Comparison of ENCODE assay signal across 21 cellular contexts in the genomic region with DNA sequence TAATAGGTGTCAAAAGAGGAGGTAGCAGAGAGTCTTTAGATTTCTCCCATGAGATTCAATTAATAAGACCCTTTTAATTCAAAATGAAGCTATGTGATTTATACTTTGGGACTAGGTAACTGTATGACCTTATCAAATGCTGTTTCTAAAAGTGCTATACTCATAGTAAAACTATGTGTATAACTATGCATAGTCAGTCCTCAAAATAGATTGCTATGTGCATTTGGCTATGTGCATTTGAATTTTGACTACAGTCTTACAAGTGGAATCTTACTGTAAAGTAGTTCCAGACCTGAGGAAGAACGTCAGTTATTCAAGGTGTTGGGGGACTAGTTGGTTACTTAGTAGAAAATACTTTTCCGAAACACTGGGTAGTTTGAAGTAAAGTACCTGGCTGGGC. TPM values are rescaled to one million over a fixed set of nuclear protein-coding genes. Genes with fewer than 3 reads are reported as not detected.
DNase-seq lines count a peak whose midpoint lies in the region; ATAC-seq and TF ChIP-seq lines count a peak whose summit lies in the region.
"Had no signal": no experiment of that assay in that cellular context is flagged by ENCODE, and none has a peak within 500 bp of the region (broad histone marks: within the 10 kb centered on the region; RNA-seq: fewer than 3 reads in every experiment).

No MANE protein-coding gene starts in this region.

- DNase-seq in activated CD4-positive, alpha-beta memory T cell treated with anti-CD3 and anti-CD28 coated beads for 36 hours: no peak
- no peak for DNase-seq in activated CD4-positive, alpha-beta memory T cell treated with anti-CD3 and anti-CD28 coated beads, Interleukin-2, amount 10 ng/mL, durations not matched to agents 7 days and 5 days
- DNase-seq in CD4-positive, alpha-beta memory T cell: no peak
- DNase-seq in activated naive CD8-positive, alpha-beta T cell treated with anti-CD3 and anti-CD28 coated beads for 36 hours: no peak
- DNase-seq in natural killer cell (no peak), OCI-LY7 (ENCODE audit: low spot score) (no peak), LoVo (ENCODE audit: low spot score) (no peak)
- DNase-seq: 8988T, Caco-2, GF-D8, NCI-H1105 treated with DMSO at 0.1 percent for 48 hours, NCI-H1694, NCI-H2081 treated with DMSO at 0.1 percent for 48 hours, PC-3, SIG-M5 had no signal

- no peak overlapping the region for H3K4me3 ChIP-seq in CD4-positive, alpha-beta memory T cell (ENCODE audit: low read length in 2 of 2)
- H3K4me3 ChIP-seq in OCI-LY7 (ENCODE audit: low read depth, low read length, poor library complexity, severe bottlenecking): no peak overlapping the region
- H3K4me3 ChIP-seq: GM23338, K562 had no signal

- peaks cover 20% of the 10 kb centered on the region for H3K9me3 Mint-ChIP-seq in activated CD4-positive, alpha-beta memory T cell treated with anti-CD3 and anti-CD28 coated beads for 36 hours
- H3K9me3 Mint-ChIP-seq in activated CD4-positive, alpha-beta memory T cell treated with anti-CD3 and anti-CD28 coated beads, Interleukin-2, amount 10 ng/mL, durations not matched to agents 7 days and 5 days: peaks cover 22% of the 10 kb centered on the region
- H3K9me3 Mint-ChIP-seq in CD4-positive, alpha-beta memory T cell: peaks cover 0 to 14% (median 10%) of the 10 kb centered on the region in 8 donors
- peaks cover 25% of the 10 kb centered on the region for H3K9me3 Mint-ChIP-seq in activated naive CD8-positive, alpha-beta T cell treated with anti-CD3 and anti-CD28 coated beads for 36 hours
- H3K9me3 Mint-ChIP-seq in natural killer cell: peaks cover 0 to 5% of the 10 kb centered on the region in 2 donors

- H4K20me1 ChIP-seq in OCI-LY7 (ENCODE audit: insufficient read depth, low read length): no peaks in the 10 kb centered on the region; the same call in 1 of the 2 replicates

- H3K4me1 Mint-ChIP-seq in activated CD4-positive, alpha-beta memory T cell treated with anti-CD3 and anti-CD28 coated beads for 36 hours (ENCODE audit: low read depth): peaks cover 72% of the 10 kb centered on the region
- H3K4me1 Mint-ChIP-seq in activated CD4-positive, alpha-beta memory T cell treated with anti-CD3 and anti-CD28 coated beads, Interleukin-2, amount 10 ng/mL, durations not matched to agents 7 days and 5 days: peaks cover 44% of the 10 kb centered on the region
- peaks cover 37 to 66% (median 55%) of the 10 kb centered on the region in 4 donors for H3K4me1 Mint-ChIP-seq in CD4-positive, alpha-beta memory T cell
- peaks cover 42% of the 10 kb centered on the region for H3K4me1 Mint-ChIP-seq in activated naive CD8-positive, alpha-beta T cell treated with anti-CD3 and anti-CD28 coated beads for 36 hours
- peaks cover 49 to 61% of the 10 kb centered on the region in 2 donors for H3K4me1 Mint-ChIP-seq in natural killer cell

- peaks cover 41% of the 10 kb centered on the region for H3K4me1 ChIP-seq in CD4-positive, alpha-beta memory T cell (ENCODE audit: insufficient read depth, low read length)
- no peaks in the 10 kb centered on the region for H3K4me1 ChIP-seq in OCI-LY7 (ENCODE audit: insufficient read depth, low read length, poor library complexity, severe bottlenecking)

- no peaks in the 10 kb centered on the region for H3K27me3 Mint-ChIP-seq in activated CD4-positive, alpha-beta memory T cell treated with anti-CD3 and anti-CD28 coated beads for 36 hours
- H3K27me3 Mint-ChIP-seq in activated CD4-positive, alpha-beta memory T cell treated with anti-CD3 and anti-CD28 coated beads, Interleukin-2, amount 10 ng/mL, durations not matched to agents 7 days and 5 days: no peaks in the 10 kb centered on the region
- H3K27me3 Mint-ChIP-seq in CD4-positive, alpha-beta memory T cell: no peaks in the 10 kb centered on the region
- no peaks in the 10 kb centered on the region for H3K27me3 Mint-ChIP-seq in activated naive CD8-positive, alpha-beta T cell treated with anti-CD3 and anti-CD28 coated beads for 36 hours
- no peaks in the 10 kb centered on the region for H3K27me3 Mint-ChIP-seq in natural killer cell (ENCODE audit: low read depth in 2 of 2)

- no peak overlapping the region for H3K27ac ChIP-seq in CD4-positive, alpha-beta memory T cell (ENCODE audit: low read depth, low read length)
- H3K27ac ChIP-seq in OCI-LY7 (ENCODE audit: low read depth, low read length, poor library complexity, severe bottlenecking): no peak overlapping the region
- H3K27ac ChIP-seq: RWPE1 had no signal

- no peak overlapping the region for H3K4me2 ChIP-seq in OCI-LY7 (ENCODE audit: low read length)
- H3K4me2 ChIP-seq: GM23338 had no signal

- H3K36me3 ChIP-seq in CD4-positive, alpha-beta memory T cell (ENCODE audit: insufficient read depth, low read length): no peaks in the 10 kb centered on the region
- H3K36me3 ChIP-seq in OCI-LY7 (ENCODE audit: insufficient read depth, low read length): peaks cover 18% of the 10 kb centered on the region; the same call in 1 of the 2 replicates

- POLR2A ChIA-PET in activated CD4-positive, alpha-beta memory T cell treated with anti-CD3 and anti-CD28 coated beads for 36 hours (lab: Charles Lee): interaction anchor here (1.2 kb wide), 2 partner anchors 36 to 37 kb away, joined by 3 read pairs; a partner anchor contains a TSS
- POLR2A ChIA-PET in activated CD4-positive, alpha-beta memory T cell treated with anti-CD3 and anti-CD28 coated beads, Interleukin-2, amount 10 ng/mL, durations not matched to agents 7 days and 5 days (lab: Charles Lee): interaction anchor here (0.8 to 1.7 kb wide), 3 partner anchors 9 to 37 kb away, joined by 3 to 6 read pairs (median 4); no protein-coding TSS in a partner anchor
- POLR2A ChIA-PET in CD4-positive, alpha-beta memory T cell (lab: Charles Lee; ENCODE audit: partially characterized antibody): interaction anchor here (0.7 to 1.3 kb wide), 3 partner anchors 13 to 37 kb away, joined by 3 to 6 read pairs (median 3); a partner anchor contains a TSS
- POLR2A ChIA-PET in OCI-LY7 (lab: Charles Lee): no interaction called here

- H3K79me2 ChIP-seq in OCI-LY7 (ENCODE audit: insufficient read depth, low read depth, low read length): peaks cover 43% of the 10 kb centered on the region

- intact Hi-C loops in activated CD4-positive, alpha-beta memory T cell treated with anti-CD3 and anti-CD28 coated beads for 36 hours (cut with micrococcal nuclease): no loop called here
- intact Hi-C loops in CD4-positive, alpha-beta memory T cell (cut with micrococcal nuclease): no loop called here
- intact Hi-C loops in natural killer cell (cut with micrococcal nuclease): loop anchor here (5.0 kb wide), 2 partner anchors 33 to 37 kb away; a partner anchor contains a TSS
- intact Hi-C loops in OCI-LY7 (cut with micrococcal nuclease; ENCODE audit: unreplicated experiment): no loop called here

- no peaks in the 10 kb centered on the region for H3K27me3 ChIP-seq in CD4-positive, alpha-beta memory T cell (ENCODE audit: insufficient read depth, low read length)

- no TSS peak for BruUV-seq in OCI-LY7 (replicated peaks; lab: Mats Ljungman, UMichigan)

- no peak for ATAC-seq in natural killer cell
- no peak for ATAC-seq in GM18909 (IDR thresholded peaks at IDR 0.05; ENCODE audit: poor library complexity, unreplicated experiment)
- ATAC-seq: GM23338, HCT116, K562, PC-3 had no signal

- H2AFZ ChIP-seq in OCI-LY7 (ENCODE audit: low read length): no peak overlapping the region
- H2AFZ ChIP-seq: GM23338 had no signal

- H3K4me3 Mint-ChIP-seq in activated CD4-positive, alpha-beta memory T cell treated with anti-CD3 and anti-CD28 coated beads for 36 hours: peak overlapping the region; percentile 36
- no peak overlapping the region for H3K4me3 Mint-ChIP-seq in activated CD4-positive, alpha-beta memory T cell treated with anti-CD3 and anti-CD28 coated beads, Interleukin-2, amount 10 ng/mL, durations not matched to agents 7 days and 5 days
- no peak overlapping the region for H3K4me3 Mint-ChIP-seq in CD4-positive, alpha-beta memory T cell
- H3K4me3 Mint-ChIP-seq in activated naive CD8-positive, alpha-beta T cell treated with anti-CD3 and anti-CD28 coated beads for 36 hours: no peak overlapping the region
- H3K4me3 Mint-ChIP-seq in natural killer cell: no peak overlapping the region
- H3K4me3 Mint-ChIP-seq: CD14-positive monocyte, GM23338 had no signal

- CTCF ChIA-PET in activated CD4-positive, alpha-beta memory T cell treated with anti-CD3 and anti-CD28 coated beads for 36 hours (lab: Charles Lee): interaction anchor here (1.0 to 3.0 kb wide), 5 partner anchors 8 to 59 kb away, joined by 3 to 14 read pairs (median 4); no protein-coding TSS in a partner anchor
- CTCF ChIA-PET in activated CD4-positive, alpha-beta memory T cell treated with anti-CD3 and anti-CD28 coated beads, Interleukin-2, amount 10 ng/mL, durations not matched to agents 7 days and 5 days (lab: Charles Lee): interaction anchor here (0.6 to 1.9 kb wide), 4 partner anchors 29 to 160 kb away, joined by 3 to 5 read pairs (median 4); no protein-coding TSS in a partner anchor
- CTCF ChIA-PET in CD4-positive, alpha-beta memory T cell (lab: Charles Lee; ENCODE audit: partially characterized antibody): interaction anchor here (1.2 to 3.5 kb wide), 3 partner anchors 10 to 14 kb away, joined by 3 to 10 read pairs (median 8); no protein-coding TSS in a partner anchor
- CTCF ChIA-PET in OCI-LY7 (lab: Charles Lee; ENCODE audit: unreplicated experiment): no interaction called here

- TF ChIP-seq CTCF in natural killer cell (IDR thresholded peaks at IDR 0.05) (no peak), OCI-LY7 (conservative IDR thresholded peaks at IDR 0.05; ENCODE audit: low read length) (no peak)

- H3K9me3 ChIP-seq in CD4-positive, alpha-beta memory T cell (ENCODE audit: control insufficient read depth in 1 of 2, low read length in 2 of 2): peaks cover 0 to 3% of the 10 kb centered on the region in 2 donors
- H3K9me3 ChIP-seq in OCI-LY7 (ENCODE audit: low read length): peaks cover 16% of the 10 kb centered on the region; the same call in 1 of the 2 replicates

- peak overlapping the region; percentile 72 for H3K27ac Mint-ChIP-seq in activated CD4-positive, alpha-beta memory T cell treated with anti-CD3 and anti-CD28 coated beads for 36 hours
- H3K27ac Mint-ChIP-seq in activated CD4-positive, alpha-beta memory T cell treated with anti-CD3 and anti-CD28 coated beads, Interleukin-2, amount 10 ng/mL, durations not matched to agents 7 days and 5 days: no peak overlapping the region
- H3K27ac Mint-ChIP-seq in CD4-positive, alpha-beta memory T cell: peak overlapping the region in 6 of 7 donors; percentile 15 to 78 (median 36)
- peak overlapping the region; percentile 22 for H3K27ac Mint-ChIP-seq in activated naive CD8-positive, alpha-beta T cell treated with anti-CD3 and anti-CD28 coated beads for 36 hours
- peak overlapping the region; percentile 10 to 59 for H3K27ac Mint-ChIP-seq in natural killer cell
- H3K27ac Mint-ChIP-seq: GM23338 had no signal

- H3K36me3 Mint-ChIP-seq in activated CD4-positive, alpha-beta memory T cell treated with anti-CD3 and anti-CD28 coated beads for 36 hours: peaks cover 24% of the 10 kb centered on the region
- H3K36me3 Mint-ChIP-seq in activated CD4-positive, alpha-beta memory T cell treated with anti-CD3 and anti-CD28 coated beads, Interleukin-2, amount 10 ng/mL, durations not matched to agents 7 days and 5 days (ENCODE audit: low read depth): peaks cover 49% of the 10 kb centered on the region
- peaks cover 29 to 34% of the 10 kb centered on the region in 2 donors for H3K36me3 Mint-ChIP-seq in CD4-positive, alpha-beta memory T cell
- H3K36me3 Mint-ChIP-seq in activated naive CD8-positive, alpha-beta T cell treated with anti-CD3 and anti-CD28 coated beads for 36 hours: peaks cover 47% of the 10 kb centered on the region
- H3K36me3 Mint-ChIP-seq in natural killer cell: peaks cover 7% of the 10 kb centered on the region

- no peaks in the 10 kb centered on the region for H3K9me2 ChIP-seq in OCI-LY7 (ENCODE audit: insufficient read depth, low read length)

RNA-seq across cellular contexts. Expression of a gene that starts 36.9 kb away (rescaled TPM):
- 10 to 100 TPM; 92.3 to 93.3 TPM for total RNA-seq in activated CD4-positive, alpha-beta memory T cell treated with anti-CD3 and anti-CD28 coated beads for 36 hours
- total RNA-seq in activated CD4-positive, alpha-beta memory T cell treated with anti-CD3 and anti-CD28 coated beads, Interleukin-2, amount 10 ng/mL, durations not matched to agents 7 days and 5 days: 100 to 1,000 TPM; 400 to 401 TPM
- total RNA-seq in CD4-positive, alpha-beta memory T cell: 100 to 1,000 TPM; 365 to 374 TPM
- polyA plus RNA-seq in CD4-positive, alpha-beta memory T cell: 100 to 1,000 TPM; 525 to 613 TPM
- total RNA-seq in activated naive CD8-positive, alpha-beta T cell treated with anti-CD3 and anti-CD28 coated beads for 36 hours: 10 to 100 TPM; 44.0 to 52.5 TPM
- total RNA-seq in natural killer cell: 100 to 1,000 TPM; 341 to 437 (median 344) TPM
- 53.3 and 75.8 TPM in 2 replicates for total RNA-seq in OCI-LY7 (2014; rRNA removed; shearing (Covaris generic))
- 89.7 and 100 TPM in 2 replicates for total RNA-seq in OCI-LY7 (2022)
